In genomic region chr20:846894-847278, GRCh38 we compare ENCODE assay signal across 8 cellular contexts. TPM values are rescaled to one million over a fixed set of nuclear protein-coding genes. Genes with fewer than 3 reads are reported as not detected.
DNase-seq lines count a peak whose midpoint lies in the region; ATAC-seq and TF ChIP-seq lines count a peak whose summit lies in the region.

No MANE protein-coding gene starts in this region.

- TF ChIP-seq CTCF in DOHH2 (IDR thresholded peaks at IDR 0.05; ENCODE audit: low read depth, low read length, poor library complexity, severe bottlenecking) (no peak), osteoblast (IDR thresholded peaks at IDR 0.05; ENCODE audit: extremely low read depth, low read depth, low read length) (no peak), right atrium auricular region (IDR thresholded peaks at IDR 0.05) (no peak)

- peaks cover 10% of the 10 kb centered on the region for H3F3A ChIP-seq in DOHH2 (ENCODE audit: control insufficient read depth, insufficient read depth)

- H3K4me2 ChIP-seq in DOHH2 (ENCODE audit: low read length) = peak overlapping the region; percentile 100
- H3K4me2 ChIP-seq in osteoblast (ENCODE audit: insufficient read depth, low read length) = no peak overlapping the region

- H3K9me3 Mint-ChIP-seq in naive B cell = no peaks in the 10 kb centered on the region

- no peaks in the 10 kb centered on the region for H3K36me3 Mint-ChIP-seq in naive B cell

- H3K9me3 ChIP-seq in DOHH2 (ENCODE audit: control insufficient read depth, insufficient read depth, low read length) (no peaks in the 10 kb centered on the region), osteoblast (ENCODE audit: low read depth, low read length) (no peaks in the 10 kb centered on the region), right atrium auricular region (no peaks in the 10 kb centered on the region)

- H3K4me1 Mint-ChIP-seq in naive B cell = peaks cover 40 to 48% (median 42%) of the 10 kb centered on the region in 3 donors

- ATAC-seq in naive B cell (ENCODE audit: low read depth in 2 of 2) = peak; percentile 62

- no peak overlapping the region for H2AFZ ChIP-seq in osteoblast (ENCODE audit: low read length)

- peaks cover 52% of the 10 kb centered on the region for H3K79me2 ChIP-seq in DOHH2 (ENCODE audit: control insufficient read depth, low read length)
- H3K79me2 ChIP-seq in osteoblast (ENCODE audit: insufficient read depth, low read length) = peaks cover 32% of the 10 kb centered on the region

- peaks cover 22% of the 10 kb centered on the region for H3K36me3 ChIP-seq in DOHH2 (ENCODE audit: control insufficient read depth, low read length)
- no peaks in the 10 kb centered on the region for H3K36me3 ChIP-seq in osteoblast (ENCODE audit: insufficient read depth, low read length)
- H3K36me3 ChIP-seq in right atrium auricular region = no peaks in the 10 kb centered on the region

- H3K27me3 ChIP-seq in DOHH2 (ENCODE audit: control insufficient read depth, low read length) = no peaks in the 10 kb centered on the region
- no peaks in the 10 kb centered on the region for H3K27me3 ChIP-seq in osteoblast (ENCODE audit: insufficient read depth, low read length)
- H3K27me3 ChIP-seq in right atrium auricular region = no peaks in the 10 kb centered on the region

- H3K27ac ChIP-seq in DOHH2 (ENCODE audit: low read depth, low read length) = peak overlapping the region; percentile 90
- no peak overlapping the region for H3K27ac ChIP-seq in osteoblast (ENCODE audit: low read depth, low read length)
- H3K27ac ChIP-seq in right atrium auricular region = no peak overlapping the region

- DNase-seq in Kasumi-1 (lab: John Stamatoyannopoulos, UW) (peak; percentile 85 to 90), naive B cell (peak; percentile 71), osteoblast (ENCODE audit: insufficient read length, low spot score, missing footprints) (no peak), NCI-H526 (lab: John Stamatoyannopoulos, UW) (no peak), NCI-H2029 (lab: John Stamatoyannopoulos, UW) (no peak), right atrium auricular region (ENCODE audit: low spot score) (no peak)
- DNase-seq in activated CD8-positive, alpha-beta memory T cell treated with anti-CD3 and anti-CD28 coated beads for 4 hours (ENCODE audit: low read depth in 2 of 2) = peak; percentile 30 to 36

- H3K27me3 Mint-ChIP-seq in naive B cell = peaks cover 0 to 4% (median 1%) of the 10 kb centered on the region in 3 donors

- H4K20me1 ChIP-seq in DOHH2 (ENCODE audit: control insufficient read depth, insufficient read depth, low read depth, low read length) = no peaks in the 10 kb centered on the region
- H4K20me1 ChIP-seq in osteoblast (ENCODE audit: insufficient read depth, low read length) = peaks cover 6% of the 10 kb centered on the region

- H3K4me3 ChIP-seq in DOHH2 (ENCODE audit: low read length) (peak overlapping the region; percentile 87), osteoblast (ENCODE audit: insufficient read depth, low read length) (no peak overlapping the region), right atrium auricular region (no peak overlapping the region)

- H3K27ac Mint-ChIP-seq in naive B cell = peak overlapping the region; percentile 87 to 99 (median 97)

- H3K9me2 ChIP-seq in DOHH2 (replicated peaks; ENCODE audit: control insufficient read depth, low read length) = no peaks in the 10 kb centered on the region

- H3K4me3 Mint-ChIP-seq in naive B cell = peak overlapping the region; percentile 83 to 92 (median 89)

- H3K4me1 ChIP-seq in DOHH2 (ENCODE audit: control insufficient read depth, low read length) (peaks cover 56% of the 10 kb centered on the region), osteoblast (ENCODE audit: insufficient read depth, low read length) (no peaks in the 10 kb centered on the region), right atrium auricular region (peaks cover 0 to 27% of the 10 kb centered on the region in 2 donors)

RNA-seq across cellular contexts. Expression of gene FAM110A, which starts 13.4 kb away (rescaled TPM):
- polyA plus RNA-seq in naive B cell (ENCODE audit: low read depth in 6 of 6) = 10 to 100 TPM in 4 of 6 donors, 1 to 10 TPM in 2; 8.9 to 18.9 (median 12.4) TPM
- total RNA-seq in osteoblast = 8.5 and 9.8 TPM in 2 replicates
- total RNA-seq in right atrium auricular region = 1 to 10 TPM; 5.7 to 5.8 TPM

Comparison
In these comparisons a context has a peak if more than half of its experiments do, and no peak if none do; other contexts are left out.
1. DNase-seq: peak in Kasumi-1 (2 of 2), activated CD8-positive, alpha-beta memory T cell treated with anti-CD3 and anti-CD28 coated beads for 4 hours (2 of 2) and naive B cell (single experiment); none in osteoblast (single experiment), NCI-H526 (0 of 2), NCI-H2029 (single experiment) and right atrium auricular region (single experiment).